Comparison of ENCODE assay signal across 11 cellular contexts in the genomic region with DNA sequence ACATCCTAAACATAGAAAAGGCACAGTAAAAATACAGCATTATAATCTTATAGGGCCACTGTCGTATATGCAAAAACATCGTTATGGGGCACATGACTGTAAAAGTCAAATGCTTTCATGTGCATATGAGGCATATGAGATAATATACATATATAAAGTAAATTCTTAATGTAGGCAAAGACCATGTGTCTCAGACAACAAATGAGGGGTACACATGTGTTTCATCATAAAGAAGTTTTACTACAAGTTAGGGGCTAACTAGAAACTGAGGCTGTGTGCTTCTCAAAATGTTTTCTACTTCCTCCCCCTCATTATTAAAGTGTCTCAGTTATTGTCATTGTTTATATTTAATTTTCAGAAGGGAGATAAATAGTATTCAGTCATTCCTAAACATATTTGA.
"Had no signal": no experiment of that assay in that cellular context is flagged by ENCODE, and none has a peak within 500 bp of the region (broad histone marks: within the 10 kb centered on the region; RNA-seq: fewer than 3 reads in every experiment).

No MANE protein-coding gene starts in this region.

- H3K4me2 ChIP-seq: GM23338 had no signal

- H3K27ac ChIP-seq: GM23248 had no signal

- H2AFZ ChIP-seq: GM23248, GM23338 had no signal

- ATAC-seq: GM23338, HCT116 had no signal

- H3K4me3 ChIP-seq: GM23248, GM23338, HAP-1 had no signal

- H3K9me3 ChIP-seq: HAP-1 had no signal

- H3K9ac ChIP-seq: GM23248 had no signal

- DNase-seq: GM23248, GOT3, H7, H9, HCEC 1CT, HFFc6 had no signal

- FAIRE-seq: H1, H54 had no signal

- H3K36me3 ChIP-seq: HAP-1 had no signal
